ENCODE assay signal across 9 cellular contexts in the genomic region with DNA sequence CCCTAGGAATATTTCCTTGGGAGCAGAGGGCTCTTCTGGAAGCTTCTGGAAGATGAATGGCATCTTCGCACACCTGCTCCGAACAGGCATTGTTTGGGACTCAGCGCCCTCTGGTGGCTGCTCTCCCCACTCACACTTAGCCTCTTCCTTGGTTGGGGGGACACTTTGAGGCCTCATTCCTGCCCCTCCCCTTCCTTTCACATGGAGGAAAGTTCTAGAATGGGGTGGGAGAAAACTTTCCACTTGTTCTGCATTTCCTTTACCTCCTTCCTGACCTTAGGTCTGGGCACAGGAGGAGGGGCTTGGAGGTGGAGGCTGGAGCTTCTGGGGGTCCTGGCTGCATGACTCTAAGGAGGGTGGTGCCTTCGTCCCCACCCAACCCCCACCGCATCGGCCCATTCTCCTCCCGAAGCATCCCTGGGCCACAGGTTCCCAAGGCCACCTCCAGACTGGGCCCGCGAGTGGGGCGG. TPM values are rescaled to one million over a fixed set of nuclear protein-coding genes. Genes with fewer than 3 reads are reported as not detected.
DNase-seq lines count a peak whose midpoint lies in the region; ATAC-seq and TF ChIP-seq lines count a peak whose summit lies in the region.
"Had no signal": no experiment of that assay in that cellular context is flagged by ENCODE, and none has a peak within 500 bp of the region (broad histone marks: within the 10 kb centered on the region; RNA-seq: fewer than 3 reads in every experiment).

No MANE protein-coding gene starts in this region.

- H3K27me3 ChIP-seq in adipocyte (replicated peaks; ENCODE audit: control insufficient read depth, insufficient read depth, low read length): peaks cover 54% of the 10 kb centered on the region
- H3K27me3 ChIP-seq in right cardiac atrium (ENCODE audit: control insufficient read depth, insufficient read depth): no peaks in the 10 kb centered on the region
- peaks cover 0 to 80% (median 9%) of the 10 kb centered on the region in 7 donors for H3K27me3 ChIP-seq in spleen (replicated peaks in 1 of 7)

- H3K27ac ChIP-seq in right cardiac atrium (ENCODE audit: low read length): no peak overlapping the region
- H3K27ac ChIP-seq in spleen: no peak overlapping the region

- DNase-seq in NCI-H524 (lab: John Stamatoyannopoulos, UW) (peak; percentile 7 to 39), NCI-H524 treated with DMSO at 0.1 percent for 48 hours (lab: John Stamatoyannopoulos, UW) (no peak), RPMI7951 (ENCODE audit: low read depth) (peak; percentile 28), adipocyte (ENCODE audit: low read depth) (peak; percentile 75), right cardiac atrium (peak; percentile 47 to 77 (median 76)), spleen (peak; percentile 80)

- peak; percentile 25 to 84 (median 72) for TF ChIP-seq CTCF in spleen (IDR thresholded peaks at IDR 0.05 in 8 of 11, conservative IDR thresholded peaks at IDR 0.05 in 3 of 11)

- peaks cover 8% of the 10 kb centered on the region for H3K4me1 ChIP-seq in adipocyte (ENCODE audit: control insufficient read depth, insufficient read depth, low read length)
- no peaks in the 10 kb centered on the region for H3K4me1 ChIP-seq in right cardiac atrium (ENCODE audit: control insufficient read depth, insufficient read depth, low read length)
- peaks cover 0 to 4% (median 0%) of the 10 kb centered on the region in 6 donors for H3K4me1 ChIP-seq in spleen

- H3K9me3 ChIP-seq in adipocyte (ENCODE audit: control insufficient read depth, low read length): no peaks in the 10 kb centered on the region
- no peaks in the 10 kb centered on the region for H3K9me3 ChIP-seq in right cardiac atrium (ENCODE audit: control insufficient read depth, low read length)
- no peaks in the 10 kb centered on the region for H3K9me3 ChIP-seq in spleen

- TF ChIP-seq POLR2A in spleen (IDR thresholded peaks at IDR 0.05): no peak
- TF ChIP-seq POLR2A in GM18505 (IDR thresholded peaks at IDR 0.05; ENCODE audit: borderline replicate concordance, extremely low read depth, insufficient read depth, insufficient read length): no peak

- H3K4me3 ChIP-seq in adipocyte (ENCODE audit: low read length): no peak overlapping the region
- no peak overlapping the region for H3K4me3 ChIP-seq in right cardiac atrium (ENCODE audit: low read length)
- H3K4me3 ChIP-seq in spleen: no peak overlapping the region

- no peak overlapping the region for H3K9ac ChIP-seq in adipocyte (ENCODE audit: low read length)

- ATAC-seq in HG02884 (IDR thresholded peaks at IDR 0.05; ENCODE audit: unreplicated experiment) (peak; percentile 78), right cardiac atrium (peak; percentile 20 to 48), GM18505 (IDR thresholded peaks at IDR 0.05; ENCODE audit: unreplicated experiment) (no peak)

- intact Hi-C loops in right cardiac atrium (cut with DNase I) (loop anchor here in 3 of 4 donors (2.0 to 5.0 kb wide), 3 partner anchors 265 to 325 kb away; no protein-coding TSS in a partner anchor), spleen (cut with DNase I; ENCODE audit: low total_unique reads) (loop anchor here (5.0 to 10.0 kb wide), 2 partner anchors 267 to 325 kb away; no protein-coding TSS in a partner anchor)

- 48% methylated on average over 10 of the region's 10 CpGs for WGBS in right cardiac atrium
- WGBS in spleen, 5 donors: 48 to 62% (median 52%) methylated on average over 8 to 10 of the region's 10 CpGs

- H3K36me3 ChIP-seq in adipocyte (ENCODE audit: control insufficient read depth, insufficient read depth, low read length, severe bottlenecking) (no peaks in the 10 kb centered on the region), spleen (no peaks in the 10 kb centered on the region)

RNA-seq across cellular contexts. Expression of a gene that starts 19.3 kb away (rescaled TPM):
- total RNA-seq in RPMI7951 (2014; rRNA removed; shearing (Covaris generic)): not detected in 2 replicates
- total RNA-seq in right cardiac atrium (not detected), spleen (under 1 TPM in 1 of 7 donors, not detected in 6; 0.37 TPM)
- polyA plus RNA-seq in right cardiac atrium (not detected), spleen (not detected)
- polyA plus RNA-seq: esophagus had no signal
